ENCODE assay signal across 27 cellular contexts in genomic region chr20:46879386-46879785, GRCh38.
"Had no signal": no experiment of that assay in that cellular context is flagged by ENCODE, and none has a peak within 500 bp of the region (broad histone marks: within the 10 kb centered on the region; RNA-seq: fewer than 3 reads in every experiment).

No MANE protein-coding gene starts in this region.

- H3K27ac Mint-ChIP-seq: stimulated activated effector memory CD8-positive, alpha-beta T cell treated with anti-CD3 and anti-CD28 coated beads, Interleukin-12 subunit alpha, Interleukin-12 subunit beta, amount 100 ng/mL, for 72 hours; stimulated activated memory B cell treated with anti-CD40 and anti-IgM and Interleukin-4, amounts not matched to agents 10 μg/mL and 1 μg/mL and 100 μg/mL, for 72 hours; stimulated activated naive B cell treated with anti-CD40 and anti-IgM and Interleukin-4, amounts not matched to agents 10 μg/mL and 1 μg/mL and 100 μg/mL, for 72 hours; stimulated activated naive CD8-positive, alpha-beta T cell treated with anti-CD3 and anti-CD28 coated beads, Interleukin-15, amount 100 ng/mL, for 72 hours; stimulated activated naive CD8-positive, alpha-beta T cell treated with anti-CD3 and anti-CD28 coated beads, Interleukin-15, Interleukin-2, amounts not matched to agents 100 ng/mL and 50 ng/mL, for 24 hours; type B pancreatic cell had no signal

- H3K36me3 Mint-ChIP-seq: stimulated activated effector memory CD8-positive, alpha-beta T cell treated with anti-CD3 and anti-CD28 coated beads, Interleukin-12 subunit alpha, Interleukin-12 subunit beta, amount 100 ng/mL, for 72 hours; stimulated activated memory B cell treated with anti-CD40 and anti-IgM and Interleukin-4, amounts not matched to agents 10 μg/mL and 1 μg/mL and 100 μg/mL, for 72 hours; stimulated activated naive B cell treated with anti-CD40 and anti-IgM and Interleukin-4, amounts not matched to agents 10 μg/mL and 1 μg/mL and 100 μg/mL, for 72 hours; type B pancreatic cell had no signal

- H3K9me3 Mint-ChIP-seq: stimulated activated effector memory CD8-positive, alpha-beta T cell treated with anti-CD3 and anti-CD28 coated beads, Interleukin-12 subunit alpha, Interleukin-12 subunit beta, amount 100 ng/mL, for 72 hours; stimulated activated memory B cell treated with anti-CD40 and anti-IgM and Interleukin-4, amounts not matched to agents 10 μg/mL and 1 μg/mL and 100 μg/mL, for 72 hours; stimulated activated naive B cell treated with anti-CD40 and anti-IgM and Interleukin-4, amounts not matched to agents 10 μg/mL and 1 μg/mL and 100 μg/mL, for 72 hours; stimulated activated naive CD8-positive, alpha-beta T cell treated with anti-CD3 and anti-CD28 coated beads, Interleukin-15, amount 100 ng/mL, for 72 hours; stimulated activated naive CD8-positive, alpha-beta T cell treated with anti-CD3 and anti-CD28 coated beads, Interleukin-15, Interleukin-2, amounts not matched to agents 100 ng/mL and 50 ng/mL, for 24 hours; type B pancreatic cell had no signal

- DNase-seq: stimulated activated CD4-positive, alpha-beta T cell treated with anti-CD3 and anti-CD28 coated beads, Interleukin-2, amount 100 ng/mL, for 48 hours; stimulated activated CD4-positive, alpha-beta T cell treated with anti-CD3 and anti-CD28 coated beads, Interleukin-4, amount 100 ng/mL, for 1 hour; stimulated activated CD4-positive, alpha-beta T cell treated with anti-CD3 and anti-CD28 coated beads, Interleukin-4, amount 100 ng/mL, for 24 hours; stimulated activated CD4-positive, alpha-beta T cell treated with anti-CD3 and anti-CD28 coated beads, Interleukin-4, amount 100 ng/mL, for 4 hours; stimulated activated CD8-positive, alpha-beta memory T cell treated with anti-CD3 and anti-CD28 coated beads, Interleukin-4, amount 100 ng/mL, for 48 hours; stimulated activated naive B cell treated with anti-CD40 and anti-IgM and Interleukin-4, amounts not matched to agents 10 μg/mL and 1 μg/mL and 100 μg/mL, for 72 hours; stimulated activated naive CD4-positive, alpha-beta T cell; stimulated activated naive CD4-positive, alpha-beta T cell treated with Interleukin-2 at 50 U/mL for 16 hours; stimulated activated naive CD8-positive, alpha-beta T cell treated with anti-CD3 and anti-CD28 coated beads, Interleukin-15, amount 100 ng/mL, for 72 hours; stimulated activated naive CD8-positive, alpha-beta T cell treated with anti-CD3 and anti-CD28 coated beads, Interleukin-15, Interleukin-2, amounts not matched to agents 100 U/mL and 50 U/mL, for 24 hours; stomach; substantia nigra; testis; tibial artery; transverse colon; trophoblast cell; upper lobe of left lung; upper lobe of right lung; uterus had no signal

- H3K27me3 ChIP-seq: suprapubic skin, testis, tibial nerve, transverse colon, upper lobe of left lung, vagina had no signal

- H3K4me3 Mint-ChIP-seq: stimulated activated effector memory CD8-positive, alpha-beta T cell treated with anti-CD3 and anti-CD28 coated beads, Interleukin-12 subunit alpha, Interleukin-12 subunit beta, amount 100 ng/mL, for 72 hours; stimulated activated memory B cell treated with anti-CD40 and anti-IgM and Interleukin-4, amounts not matched to agents 10 μg/mL and 1 μg/mL and 100 μg/mL, for 72 hours; stimulated activated naive B cell treated with anti-CD40 and anti-IgM and Interleukin-4, amounts not matched to agents 10 μg/mL and 1 μg/mL and 100 μg/mL, for 72 hours; stimulated activated naive CD8-positive, alpha-beta T cell treated with anti-CD3 and anti-CD28 coated beads, Interleukin-15, amount 100 ng/mL, for 72 hours; stimulated activated naive CD8-positive, alpha-beta T cell treated with anti-CD3 and anti-CD28 coated beads, Interleukin-15, Interleukin-2, amounts not matched to agents 100 ng/mL and 50 ng/mL, for 24 hours; type B pancreatic cell had no signal

- H3K27ac ChIP-seq: stomach, suprapubic skin, testis, thoracic aorta, tibial artery, tibial nerve, transverse colon, upper lobe of left lung, upper lobe of right lung, uterus, vagina had no signal

- H3K4me1 Mint-ChIP-seq: stimulated activated effector memory CD8-positive, alpha-beta T cell treated with anti-CD3 and anti-CD28 coated beads, Interleukin-12 subunit alpha, Interleukin-12 subunit beta, amount 100 ng/mL, for 72 hours; stimulated activated memory B cell treated with anti-CD40 and anti-IgM and Interleukin-4, amounts not matched to agents 10 μg/mL and 1 μg/mL and 100 μg/mL, for 72 hours; stimulated activated naive B cell treated with anti-CD40 and anti-IgM and Interleukin-4, amounts not matched to agents 10 μg/mL and 1 μg/mL and 100 μg/mL, for 72 hours; stimulated activated naive CD8-positive, alpha-beta T cell treated with anti-CD3 and anti-CD28 coated beads, Interleukin-15, amount 100 ng/mL, for 72 hours had no signal

- H3K36me3 ChIP-seq: stomach, suprapubic skin, thoracic aorta, tibial artery, tibial nerve, transverse colon, upper lobe of left lung, upper lobe of right lung, uterus, vagina had no signal

- H3K4me3 ChIP-seq: stomach, suprapubic skin, testis, thoracic aorta, tibial artery, tibial nerve, transverse colon, upper lobe of left lung, upper lobe of right lung, uterus, vagina had no signal

- H3K9me3 ChIP-seq: stomach, suprapubic skin, testis, thoracic aorta, tibial artery, tibial nerve, transverse colon, upper lobe of left lung, upper lobe of right lung, uterus, vagina had no signal

- ATAC-seq: stimulated activated effector memory CD8-positive, alpha-beta T cell treated with anti-CD3 and anti-CD28 coated beads, Interleukin-12 subunit alpha, Interleukin-12 subunit beta, amount 100 ng/mL, for 72 hours; stimulated activated memory B cell treated with anti-CD40 and anti-IgM and Interleukin-4, amounts not matched to agents 10 μg/mL and 1 μg/mL and 100 μg/mL, for 72 hours; stimulated activated naive B cell treated with anti-CD40 and anti-IgM and Interleukin-4, amounts not matched to agents 10 μg/mL and 1 μg/mL and 100 μg/mL, for 72 hours; stimulated activated naive CD8-positive, alpha-beta T cell treated with anti-CD3 and anti-CD28 coated beads, Interleukin-15, amount 100 ng/mL, for 72 hours; stimulated activated naive CD8-positive, alpha-beta T cell treated with anti-CD3 and anti-CD28 coated beads, Interleukin-15, Interleukin-2, amounts not matched to agents 100 U/mL and 50 U/mL, for 24 hours; upper lobe of right lung had no signal

- H3K4me1 ChIP-seq: suprapubic skin, testis, tibial artery, transverse colon, upper lobe of left lung, upper lobe of right lung, uterus, vagina had no signal
